31 cellular contexts compared by ENCODE assay signal in the genomic region with DNA sequence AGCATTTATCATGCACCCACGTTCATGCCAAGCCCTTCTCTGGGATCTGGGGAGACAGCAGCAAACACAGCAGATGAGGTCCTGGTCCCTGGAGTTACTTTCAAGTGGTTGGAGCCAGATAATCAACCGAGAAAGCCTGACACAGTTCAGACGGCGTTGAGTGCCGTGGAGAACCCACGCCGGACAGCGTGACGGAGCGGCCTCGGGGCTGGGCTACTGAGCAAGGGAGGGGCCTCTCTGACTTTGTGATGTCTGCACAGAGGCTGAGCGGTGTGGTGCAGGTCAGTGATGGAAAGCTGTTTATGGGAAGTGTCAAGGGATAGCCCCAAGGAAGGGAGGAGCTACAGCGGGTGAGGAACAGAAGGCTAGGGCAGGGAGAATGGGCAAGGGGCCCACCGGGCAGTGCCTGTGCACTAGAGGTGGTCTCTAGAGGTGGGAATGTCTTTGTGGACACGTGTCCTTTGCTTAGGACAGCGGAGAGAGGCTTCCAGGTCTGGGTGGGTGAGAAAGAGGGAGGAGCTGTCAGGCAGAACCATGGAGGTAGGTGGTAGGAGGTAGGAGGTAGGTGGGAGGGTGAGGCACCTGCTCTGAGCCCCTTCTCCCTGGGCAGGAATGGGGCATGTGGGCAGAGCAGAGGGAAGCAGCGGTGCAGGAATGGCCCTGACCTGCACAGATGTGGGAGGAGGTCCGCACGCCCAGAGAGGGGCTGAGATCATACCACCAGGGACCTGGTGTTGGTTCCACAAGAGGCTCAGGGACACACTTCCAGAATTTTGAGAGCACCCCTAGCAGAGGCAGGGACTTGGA.
DNase-seq lines count a peak whose midpoint lies in the region; ATAC-seq, FAIRE-seq and TF ChIP-seq lines count a peak whose summit lies in the region.
"Had no signal": no experiment of that assay in that cellular context is flagged by ENCODE, and none has a peak within 500 bp of the region (broad histone marks: within the 10 kb centered on the region; RNA-seq: fewer than 3 reads in every experiment).

No MANE protein-coding gene starts in this region.

- no peak overlapping the region for H4K5ac ChIP-seq in H1 (ENCODE audit: insufficient read length, low read depth, low read length)

- H2BK15ac ChIP-seq in H1 (ENCODE audit: low read length) (no peak overlapping the region), neuronal stem cell (ENCODE audit: low read length) (peak overlapping the region; percentile 28)

- 0 out of 2 replicates have a peak overlapping the region, but pooled peaks have one; percentile 17 for H2BK12ac ChIP-seq in H1 (ENCODE audit: low read depth, low read length)
- H2BK12ac ChIP-seq in neuronal stem cell (ENCODE audit: low read length), result no peak overlapping the region

- H4K91ac ChIP-seq in H1 (replicated peaks; ENCODE audit: insufficient read length, low read length) (no peak overlapping the region), neuronal stem cell (ENCODE audit: low read depth, low read length, poor library complexity) (no peak overlapping the region)

- TF ChIP-seq CTCF in OCI-LY3 (IDR thresholded peaks at IDR 0.05; ENCODE audit: low read depth, low read length) (no peak), H1 (IDR thresholded peaks at IDR 0.05; ENCODE audit: control extremely low read depth in 1 of 3, insufficient read depth in 1 of 3, low read depth in 1 of 3, low read length in 3 of 3) (no peak)

- no peak for TF ChIP-seq RAD21 in H1 (IDR thresholded peaks at IDR 0.05 in 1 of 2, conservative IDR thresholded peaks at IDR 0.05 in 1 of 2; ENCODE audit: low read depth in 2 of 2, low read length in 2 of 2)

- FAIRE-seq in H1 (lab: Jason Lieb, UNC), result no peak
- FAIRE-seq: astrocyte, colon, GM19239, kidney, pancreas had no signal

- 0 out of 2 replicates have a peak overlapping the region, but pooled peaks have one; percentile 24 for H2BK5ac ChIP-seq in H1 (ENCODE audit: low read depth, low read length)
- no peak overlapping the region for H2BK5ac ChIP-seq in neuronal stem cell (ENCODE audit: low read length)

- no peaks in the 10 kb centered on the region for H3K23me2 ChIP-seq in H1 (ENCODE audit: low read depth, low read length)

- ATAC-seq in HG03354 (IDR thresholded peaks at IDR 0.05; ENCODE audit: poor library complexity, severe bottlenecking, unreplicated experiment) (no peak), GM19397 (IDR thresholded peaks at IDR 0.05; ENCODE audit: unreplicated experiment) (no peak)
- ATAC-seq: activated CD8-positive, alpha-beta T cell treated with anti-CD3 and anti-CD28 coated beads, Interleukin-2, amount 10 ng/mL, durations not matched to agents 7 days and 5 days; pancreas; stimulated activated naive CD8-positive, alpha-beta T cell treated with anti-CD3 and anti-CD28 coated beads, Interleukin-15, amount 100 ng/mL, for 72 hours had no signal

- H3K27ac ChIP-seq in OCI-LY3 (ENCODE audit: low read length), result no peak overlapping the region
- H3K27ac ChIP-seq in H1 (ENCODE audit: low read depth, low read length), result no peak overlapping the region
- no peak overlapping the region for H3K27ac ChIP-seq in neuronal stem cell (replicated peaks; ENCODE audit: low read length)
- H3K27ac ChIP-seq: cardiac muscle cell, pancreas, Peyer's patch, thoracic aorta, uterus had no signal

- H3K4me2 ChIP-seq in OCI-LY3 (ENCODE audit: low read length), result peak overlapping the region; percentile 89
- no peak overlapping the region for H3K4me2 ChIP-seq in H1 (ENCODE audit: insufficient read depth in 1 of 2, low read depth in 2 of 2, low read length in 2 of 2)
- H3K4me2 ChIP-seq in neuronal stem cell (ENCODE audit: insufficient read depth, low read length, poor library complexity, severe bottlenecking), result no peak overlapping the region

- H2AK5ac ChIP-seq in H1 (ENCODE audit: low read depth, low read length) (no peak overlapping the region), neuronal stem cell (ENCODE audit: low read depth, low read length) (peak overlapping the region; percentile 73)

- H2BK120ac ChIP-seq in H1 (replicated peaks; ENCODE audit: low read depth, low read length) (no peak overlapping the region), neuronal stem cell (ENCODE audit: low read depth, low read length) (no peak overlapping the region)

- POLR2A ChIA-PET in H1 (lab: Charles Lee; ENCODE audit: partially characterized antibody), result no interaction called here

- H2AFZ ChIP-seq in OCI-LY3 (ENCODE audit: low read depth, low read length) (no peak overlapping the region), H1 (ENCODE audit: low read length) (no peak overlapping the region), neuronal stem cell (ENCODE audit: low read length) (no peak overlapping the region)

- peak; percentile 6 for DNase-seq in GM03348 (ENCODE audit: low spot score)
- DNase-seq in H1 (ENCODE audit: low read depth in 1 of 2, low spot score in 2 of 2), result no peak
- DNase-seq in neuronal stem cell (ENCODE audit: low spot score), result no peak
- no peak for DNase-seq in inferior parietal cortex (ENCODE audit: extremely low spot score)
- no peak for DNase-seq in amygdala (lab: John Stamatoyannopoulos, UW)
- DNase-seq: activated effector memory CD4-positive, alpha-beta T cell treated with anti-CD3 and anti-CD28 coated beads, Interleukin-2, amount 50 U/mL, for 16 hours; activated T-cell treated with anti-CD3 and anti-CD28 coated beads, Interleukin-2, amount 50 U/mL, for 1 hour; CD4-positive, alpha-beta memory T cell; endodermal cell; foreskin fibroblast; kidney; NCI-H1436; NCI-H2081 treated with DMSO at 0.1 percent for 48 hours; NCI-H226; NCI-H526 treated with DMSO at 0.1 percent for 48 hours; NK-92 treated with Interleukin-12 subunit alpha and Interleukin-12 subunit beta, amount 100 ng/mL, for 24 hours; pancreas; SHP77 treated with DMSO at 0.1 percent for 48 hours; stimulated activated CD4-positive, alpha-beta T cell treated with anti-CD3 and anti-CD28 coated beads, Interleukin-1b, Interleukin-23, amount 100 ng/mL, for 48 hours; stimulated activated naive CD8-positive, alpha-beta T cell treated with anti-CD3 and anti-CD28 coated beads, Interleukin-15, amount 100 ng/mL, for 72 hours; uterus had no signal

- no peak overlapping the region for H4K8ac ChIP-seq in H1 (ENCODE audit: extremely low read depth, insufficient read depth, low read length)
- H4K8ac ChIP-seq in neuronal stem cell (ENCODE audit: low read depth, low read length), result no peak overlapping the region

- no peak for TF ChIP-seq EP300 in H1 (IDR thresholded peaks at IDR 0.05; ENCODE audit: borderline replicate concordance in 1 of 2, low read depth in 2 of 2, low read length in 2 of 2)

- H3K4me3 ChIP-seq in OCI-LY3 (ENCODE audit: low read length), result peak overlapping the region; percentile 71
- no peak overlapping the region for H3K4me3 ChIP-seq in H1 (ENCODE audit: extremely low read depth in 1 of 4, insufficient read depth in 2 of 4, low read depth in 3 of 4, low read length in 4 of 4)
- no peak overlapping the region for H3K4me3 ChIP-seq in neuronal stem cell (ENCODE audit: low read length in 2 of 2)
- H3K4me3 ChIP-seq: cardiac muscle cell, pancreas, Peyer's patch, thoracic aorta, uterus had no signal

- H3K79me2 ChIP-seq in OCI-LY3 (ENCODE audit: low read length), result no peaks in the 10 kb centered on the region
- no peaks in the 10 kb centered on the region for H3K79me2 ChIP-seq in H1 (ENCODE audit: control insufficient read depth in 1 of 2, insufficient read depth in 2 of 2, low read length in 2 of 2)

- no peaks in the 10 kb centered on the region for H3K79me1 ChIP-seq in H1 (ENCODE audit: low read depth, low read length)
- H3K79me1 ChIP-seq in neuronal stem cell (ENCODE audit: low read depth, low read length), result no peaks in the 10 kb centered on the region

- CTCF ChIA-PET in H1 (lab: Charles Lee; ENCODE audit: partially characterized antibody), result interaction anchor here (1.5 to 5.8 kb wide), 4 partner anchors 17 to 81 kb away, joined by 3 to 26 read pairs (median 12); no protein-coding TSS in a partner anchor

- no peak overlapping the region for H3K56ac ChIP-seq in H1 (replicated peaks; ENCODE audit: insufficient read length, low read depth, low read length)

- H3K27me3 ChIP-seq in OCI-LY3 (ENCODE audit: low read depth, low read length) (peaks cover 4% of the 10 kb centered on the region; the same call in 1 of the 2 replicates), H1 (replicated peaks in 1 of 4; ENCODE audit: control insufficient read depth in 3 of 4, extremely low read depth in 1 of 4, insufficient read depth in 3 of 4, low read length in 3 of 4) (peaks cover 0 to 3% (median 0%) of the 10 kb centered on the region in 4 experiments; a peak in 1 of 7 replicates), neuronal stem cell (ENCODE audit: control insufficient read depth in 3 of 3, insufficient read depth in 3 of 3, low read depth in 1 of 3, low read length in 3 of 3) (peaks cover 0 to 46% (median 0%) of the 10 kb centered on the region in 3 experiments)
- H3K27me3 ChIP-seq: cardiac muscle cell, pancreas, Peyer's patch, uterus had no signal

- WGBS in H1 (ENCODE audit: extremely low coverage in 1 of 2, insufficient coverage in 1 of 2, insufficient read length in 1 of 2, insufficient replicate concordance in 2 of 2, low coverage in 1 of 2, low lambda C conversion rate in 2 of 2, missing lambda C conversion rate in 1 of 2), 2 experiments, result 88% methylated on average over 19 of the region's 19 CpGs; no CpG with 5 or more reads in 1 of the 2 experiments
- no CpG with 5 or more reads among the region's 19 CpGs for WGBS in neuronal stem cell (ENCODE audit: extremely low coverage in 2 of 2, insufficient read length in 2 of 2, insufficient replicate concordance in 1 of 2), 2 donors

- H3K23ac ChIP-seq in H1 (ENCODE audit: insufficient read length) (no peak overlapping the region), neuronal stem cell (ENCODE audit: low read depth, low read length, poor library complexity) (peak overlapping the region; percentile 25)

- H3K36me3 ChIP-seq in OCI-LY3 (replicated peaks; ENCODE audit: low read depth, low read length), result no peaks in the 10 kb centered on the region
- H3K36me3 ChIP-seq in H1 (ENCODE audit: control insufficient read depth in 2 of 4, insufficient read depth in 4 of 4, low read length in 3 of 4), result no peaks in the 10 kb centered on the region
- H3K36me3 ChIP-seq in neuronal stem cell (replicated peaks in 1 of 2; ENCODE audit: control insufficient read depth in 2 of 2, insufficient read depth in 2 of 2, low read length in 2 of 2), result no peaks in the 10 kb centered on the region
- H3K36me3 ChIP-seq: cardiac muscle cell, pancreas, Peyer's patch, thoracic aorta, uterus had no signal

- TF ChIP-seq POLR2A in H1 (IDR thresholded peaks at IDR 0.05; ENCODE audit: control extremely low read depth in 1 of 2, low read depth in 2 of 2, low read length in 2 of 2), result no peak

- H3K9ac ChIP-seq in OCI-LY3 (ENCODE audit: low read length) (no peak overlapping the region), H1 (replicated peaks in 1 of 4; ENCODE audit: extremely low read depth in 1 of 4, low read depth in 3 of 4, low read length in 3 of 4) (no peak overlapping the region), neuronal stem cell (ENCODE audit: low read depth, low read length, poor library complexity) (peak overlapping the region; percentile 13)

- H3K18ac ChIP-seq in H1 (ENCODE audit: extremely low read depth, low read length), result no peak overlapping the region
- H3K18ac ChIP-seq in neuronal stem cell (ENCODE audit: low read length), result peak overlapping the region; percentile 41

- H3K4ac ChIP-seq in H1 (replicated peaks; ENCODE audit: insufficient read length, low read depth, low read length) (no peak overlapping the region), neuronal stem cell (ENCODE audit: low read length) (no peak overlapping the region)

- H3K4me1 ChIP-seq in OCI-LY3 (ENCODE audit: low read length), result peaks cover 17% of the 10 kb centered on the region
- H3K4me1 ChIP-seq in H1 (replicated peaks in 1 of 4; ENCODE audit: control insufficient read depth in 3 of 4, insufficient read depth in 4 of 4, low read length in 3 of 4), result peaks cover 0 to 4% (median 4%) of the 10 kb centered on the region in 4 experiments; a peak in 3 of 7 replicates
- H3K4me1 ChIP-seq in neuronal stem cell (ENCODE audit: control insufficient read depth in 2 of 2, insufficient read depth in 1 of 2, low read depth in 1 of 2, low read length in 2 of 2), result peaks cover 3 to 8% of the 10 kb centered on the region in 2 donors
- H3K4me1 ChIP-seq: pancreas, uterus had no signal

- no peak overlapping the region for H2BK20ac ChIP-seq in H1 (ENCODE audit: low read length)

- no peaks in the 10 kb centered on the region for H3K9me3 ChIP-seq in OCI-LY3 (ENCODE audit: insufficient read depth, low read length)
- H3K9me3 ChIP-seq in H1 (ENCODE audit: insufficient read depth in 2 of 2, low read depth in 1 of 2, low read length in 1 of 2), result no peaks in the 10 kb centered on the region
- H3K9me3 ChIP-seq in neuronal stem cell (replicated peaks in 1 of 2; ENCODE audit: control insufficient read depth in 2 of 2, insufficient read depth in 1 of 2, low read depth in 1 of 2, low read length in 2 of 2), result no peaks in the 10 kb centered on the region
- H3K9me3 ChIP-seq: pancreas, Peyer's patch, thoracic aorta, uterus had no signal

- H4K20me1 ChIP-seq in OCI-LY3 (ENCODE audit: insufficient read depth, low read length), result no peaks in the 10 kb centered on the region
- H4K20me1 ChIP-seq in H1 (replicated peaks in 1 of 2; ENCODE audit: control insufficient read depth in 1 of 2, insufficient read depth in 2 of 2, low read length in 2 of 2), result no peaks in the 10 kb centered on the region

- H3K14ac ChIP-seq in H1 (ENCODE audit: insufficient read length), result no peak overlapping the region
- no peak overlapping the region for H3K14ac ChIP-seq in neuronal stem cell (ENCODE audit: low read length)
